12 cellular contexts compared by ENCODE assay signal in genomic region chr14:68523994-68524725, GRCh38.
DNase-seq lines count a peak whose midpoint lies in the region; ATAC-seq and TF ChIP-seq lines count a peak whose summit lies in the region.
"Had no signal": no experiment of that assay in that cellular context is flagged by ENCODE, and none has a peak within 500 bp of the region (broad histone marks: within the 10 kb centered on the region; RNA-seq: fewer than 3 reads in every experiment).

No MANE protein-coding gene starts in this region.

- no peak overlapping the region for H3K4me3 ChIP-seq in heart right ventricle
- no peak overlapping the region for H3K4me3 ChIP-seq in parathyroid adenoma (ENCODE audit: low read depth, low read length)
- H3K4me3 ChIP-seq: A549 had no signal

- no peaks in the 10 kb centered on the region for H3K36me3 ChIP-seq in heart right ventricle
- H3K36me3 ChIP-seq in parathyroid adenoma (ENCODE audit: control insufficient read depth, insufficient read depth, low read length) = no peaks in the 10 kb centered on the region

- peak overlapping the region in 8 of 10 donors; percentile 15 to 73 (median 66) for H3K27ac ChIP-seq in heart right ventricle
- H3K27ac ChIP-seq in parathyroid adenoma = no peak overlapping the region

- H3K4me1 Mint-ChIP-seq in natural killer cell = peaks cover 10 to 13% of the 10 kb centered on the region in 2 donors

- no peaks in the 10 kb centered on the region for H3K9me3 Mint-ChIP-seq in natural killer cell

- ATAC-seq in heart right ventricle (peak in 5 of 8 donors; percentile 37 to 63 (median 47)), natural killer cell (no peak), HG03571 (IDR thresholded peaks at IDR 0.05; ENCODE audit: unreplicated experiment) (no peak)
- ATAC-seq: A549; activated CD8-positive, alpha-beta T cell treated with anti-CD3 and anti-CD28 coated beads, Interleukin-2, amount 10 ng/mL, durations not matched to agents 7 days and 5 days; activated naive CD4-positive, alpha-beta T cell treated with anti-CD3 and anti-CD28 coated beads, Interleukin-2, amount 50 U/mL, for 72 hours had no signal

- no peak overlapping the region for H2AFZ ChIP-seq in parathyroid adenoma

- H3K9ac ChIP-seq in parathyroid adenoma = no peak overlapping the region

- TF ChIP-seq CTCF in heart right ventricle (IDR thresholded peaks at IDR 0.05) (peak in 8 of 9 donors; percentile 12 to 60 (median 48)), parathyroid adenoma (IDR thresholded peaks at IDR 0.05) (peak; percentile 31), natural killer cell (IDR thresholded peaks at IDR 0.05) (no peak)

- peak overlapping the region; percentile 15 for H3K4me2 ChIP-seq in parathyroid adenoma (ENCODE audit: low read length)
- H3K4me2 ChIP-seq: A549 had no signal

- intact Hi-C loops in heart right ventricle (cut with DNase I) (loop anchor here in 7 of 10 donors (5.0 to 10.0 kb wide), 7 partner anchors 132 to 579 kb away; partner anchors contain the start of gene ZFP36L1 (in 2 of the 7)), natural killer cell (cut with micrococcal nuclease) (no loop called here)

- DNase-seq in AG08395 (ENCODE audit: low spot score) = peak; percentile 71
- peak; percentile 64 for DNase-seq in amniotic epithelial cell (ENCODE audit: low read depth)
- no peak for DNase-seq in heart right ventricle
- no peak for DNase-seq in activated naive CD4-positive, alpha-beta T cell treated with Interleukin-2 at 50 U/mL for 16 hours
- DNase-seq in stimulated activated CD4-positive, alpha-beta T cell treated with anti-CD3 and anti-CD28 coated beads, Interleukin-12 subunit alpha, Interleukin-12 subunit beta, amount 100 ng/mL, for 4 hours = no peak
- DNase-seq in natural killer cell = no peak
- DNase-seq: activated CD8-positive, alpha-beta T cell treated with anti-CD3 and anti-CD28 coated beads, Interleukin-2, amount 10 ng/mL, durations not matched to agents 7 days and 5 days; NCI-H510A had no signal

- H3K79me2 ChIP-seq in parathyroid adenoma = no peaks in the 10 kb centered on the region

- H3K9me3 ChIP-seq in heart right ventricle (peaks cover 0 to 6% (median 0%) of the 10 kb centered on the region in 11 donors), parathyroid adenoma (ENCODE audit: control insufficient read depth, low read length) (no peaks in the 10 kb centered on the region)

- H3K36me3 Mint-ChIP-seq in natural killer cell = peaks cover under 1% of the 10 kb centered on the region

- no peak overlapping the region for H3K4me3 Mint-ChIP-seq in natural killer cell
- H3K4me3 Mint-ChIP-seq: activated CD8-positive, alpha-beta T cell treated with anti-CD3 and anti-CD28 coated beads, Interleukin-2, amount 10 ng/mL, durations not matched to agents 7 days and 5 days had no signal

- no peak overlapping the region for H3K27ac Mint-ChIP-seq in natural killer cell
- H3K27ac Mint-ChIP-seq: activated CD8-positive, alpha-beta T cell treated with anti-CD3 and anti-CD28 coated beads, Interleukin-2, amount 10 ng/mL, durations not matched to agents 7 days and 5 days; activated naive CD4-positive, alpha-beta T cell treated with anti-CD3 and anti-CD28 coated beads, Interleukin-2, amount 50 U/mL, for 72 hours had no signal

- H3K27me3 Mint-ChIP-seq in natural killer cell (ENCODE audit: low read depth in 2 of 2) = no peaks in the 10 kb centered on the region

- peaks cover 0 to 75% (median 62%) of the 10 kb centered on the region in 9 donors for H3K4me1 ChIP-seq in heart right ventricle
- peaks cover 14% of the 10 kb centered on the region for H3K4me1 ChIP-seq in parathyroid adenoma

- H3K27me3 ChIP-seq in heart right ventricle (no peaks in the 10 kb centered on the region), parathyroid adenoma (ENCODE audit: control insufficient read depth, insufficient read depth, low read length) (no peaks in the 10 kb centered on the region)

- 70 to 71% methylated on average over 12 of the region's 12 CpGs for WGBS in heart right ventricle, 2 donors

Comparison
In these comparisons a context has a peak if more than half of its experiments do, and no peak if none do; other contexts are left out.
1. DNase-seq: peak in AG08395 (single experiment) and amniotic epithelial cell (single experiment); none in heart right ventricle (0 of 2), activated naive CD4-positive, alpha-beta T cell treated with Interleukin-2 at 50 U/mL for 16 hours (single experiment), stimulated activated CD4-positive, alpha-beta T cell treated with anti-CD3 and anti-CD28 coated beads, Interleukin-12 subunit alpha, Interleukin-12 subunit beta, amount 100 ng/mL, for 4 hours (single experiment) and natural killer cell (single experiment).
2. ATAC-seq: peak in heart right ventricle (5 of 8); none in natural killer cell (0 of 3) and HG03571 (single experiment).